8 cellular contexts compared by ENCODE assay signal in genomic region chr6:34391711-34392496, GRCh38. TPM values are rescaled to one million over a fixed set of nuclear protein-coding genes. Genes with fewer than 3 reads are reported as not detected.
DNase-seq lines count a peak whose midpoint lies in the region; ATAC-seq and TF ChIP-seq lines count a peak whose summit lies in the region.

No MANE protein-coding gene starts in this region.

- H3K36me3 ChIP-seq in subcutaneous abdominal adipose tissue (ENCODE audit: control insufficient read depth in 5 of 5, insufficient read depth in 5 of 5, low read length in 5 of 5) = no peaks in the 10 kb centered on the region

- no peaks in the 10 kb centered on the region for H3K27me3 Mint-ChIP-seq in neural crest cell (ENCODE audit: low read depth)

- H3K27me3 ChIP-seq in subcutaneous abdominal adipose tissue (ENCODE audit: control insufficient read depth in 5 of 5, insufficient read depth in 4 of 5, low read length in 5 of 5) = no peaks in the 10 kb centered on the region

- H3K4me1 Mint-ChIP-seq in neural crest cell = peaks cover 20% of the 10 kb centered on the region

- peaks cover 6% of the 10 kb centered on the region for H3K36me3 Mint-ChIP-seq in neural crest cell (ENCODE audit: low read depth)

- no peak overlapping the region for H3K4me3 Mint-ChIP-seq in neural crest cell

- DNase-seq in Caki2 (ENCODE audit: low read depth) (peak; percentile 66), HPDE6-E6E7 (ENCODE audit: extremely low spot score) (peak; percentile 17), OCI-M1 (lab: John Stamatoyannopoulos, UW) (peak; percentile 77), activated T-helper 1 cell treated with Interleukin-2 at 50 U/mL for 16 hours (ENCODE audit: low read depth) (peak; percentile 24), fibroblast of pulmonary artery (ENCODE audit: low read depth) (peak; percentile 42), neural crest cell (ENCODE audit: low read depth, low spot score) (peak; percentile 58)

- in situ Hi-C loops in Caki2 (cut with HindIII; ENCODE audit: low pct_unique_long_range_greater_than_20kb, low sequenced_read_pairs) = no loop called here

- TF ChIP-seq CTCF in fibroblast of pulmonary artery (IDR thresholded peaks at IDR 0.05; ENCODE audit: low read length, missing control alignments) = no peak
- TF ChIP-seq CTCF in neural crest cell (conservative IDR thresholded peaks at IDR 0.05) = no peak

- peaks cover 0 to 3% (median 0%) of the 10 kb centered on the region in 5 donors for H3K9me3 ChIP-seq in subcutaneous abdominal adipose tissue (ENCODE audit: control insufficient read depth in 5 of 5, low read length in 5 of 5)

- peak overlapping the region; percentile 91 for H3K27ac ChIP-seq in subcutaneous abdominal adipose tissue (ENCODE audit: low read depth, low read length)

- peak overlapping the region; percentile 66 for H3K4me3 ChIP-seq in fibroblast of pulmonary artery (replicated peaks; ENCODE audit: low read depth, low read length)
- peak overlapping the region; percentile 49 to 87 (median 80) for H3K4me3 ChIP-seq in subcutaneous abdominal adipose tissue (ENCODE audit: low read depth in 1 of 5, low read length in 5 of 5)

- peak overlapping the region in 4 of 5 donors; percentile 70 to 86 (median 82) for H3K9ac ChIP-seq in subcutaneous abdominal adipose tissue (ENCODE audit: low read length in 5 of 5)

- no peaks in the 10 kb centered on the region for H3K9me3 Mint-ChIP-seq in neural crest cell

- no peak overlapping the region for H3K27ac Mint-ChIP-seq in neural crest cell (ENCODE audit: unreplicated experiment)

- ATAC-seq in GM19467 (IDR thresholded peaks at IDR 0.05; ENCODE audit: unreplicated experiment) = peak; percentile 27

- H3K4me1 ChIP-seq in subcutaneous abdominal adipose tissue (ENCODE audit: control insufficient read depth in 5 of 5, insufficient read depth in 5 of 5, low read length in 5 of 5) = peaks cover 0 to 36% (median 34%) of the 10 kb centered on the region in 5 donors

RNA-seq across cellular contexts. Expression of gene NUDT3, which starts 0.6 kb away (rescaled TPM):
- total RNA-seq in Caki2 (2014; rRNA removed; shearing (Covaris generic); ENCODE audit: low replicate concordance) = 6.7 and 7.2 TPM in 2 replicates
- total RNA-seq in neural crest cell = 47.5 and 50.0 TPM in 2 replicates

RNA-seq across cellular contexts. Expression of gene RPS10, which starts 34.0 kb away (rescaled TPM):
- 2,697 and 2,797 TPM in 2 replicates for total RNA-seq in Caki2 (2014; rRNA removed; shearing (Covaris generic); ENCODE audit: low replicate concordance)
- 1,626 and 1,641 TPM in 2 replicates for total RNA-seq in neural crest cell

Comparison
In these comparisons a context has a peak if more than half of its experiments do, and no peak if none do; other contexts are left out.
1. Peak in every context shown above with its lines: DNase-seq, ATAC-seq, H3K4me3 ChIP-seq and H3K27ac ChIP-seq.
2. DNase-seq: peak in every context shown above with its lines; median percentile 77 in OCI-M1; 66 in Caki2; 58 in neural crest cell; 42 in fibroblast of pulmonary artery; 24 in activated T-helper 1 cell treated with Interleukin-2 at 50 U/mL for 16 hours; 17 in HPDE6-E6E7.